In the genomic region with DNA sequence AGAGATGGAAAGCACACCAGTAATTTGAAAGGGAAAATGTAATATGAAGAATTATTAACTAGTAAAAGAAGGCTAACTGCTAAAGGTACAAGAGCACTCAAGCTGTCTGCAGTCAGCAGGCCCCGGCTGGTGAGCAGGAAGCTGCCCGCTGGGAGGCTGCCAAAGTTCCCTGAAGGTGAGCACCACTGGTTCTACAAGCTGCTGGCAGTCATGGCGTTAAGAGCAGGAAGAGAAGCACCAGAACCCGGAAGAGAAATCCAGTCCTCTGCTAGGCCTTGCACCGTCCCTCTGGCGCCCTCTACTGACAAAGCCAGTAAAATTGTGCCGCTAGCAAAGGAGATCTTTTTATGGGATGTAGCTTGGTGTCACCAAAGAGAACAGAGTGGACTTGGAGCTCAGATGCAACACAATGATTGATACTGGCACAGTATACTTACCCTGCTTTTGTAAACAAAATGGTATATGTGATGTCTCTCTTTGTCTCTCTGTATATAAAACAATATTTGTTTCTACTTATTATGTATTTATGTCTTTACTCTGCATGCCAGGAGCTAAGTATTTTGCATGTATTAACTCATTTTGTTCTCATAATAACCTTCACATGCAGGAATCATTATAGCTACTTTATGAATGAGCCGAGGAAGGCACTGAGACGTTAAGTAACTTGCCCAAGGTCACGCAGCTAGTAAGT, we compare ENCODE assay signal across 1 cellular context.
TF ChIP-seq lines count a peak whose summit lies in the region.

No MANE protein-coding gene starts in this region.

TF ChIP-seq in K562, 482 proteins besides CTCF, POLR2A, EP300 and RAD21 (continued from another document):
- TF ChIP-seq, protein P1, sequence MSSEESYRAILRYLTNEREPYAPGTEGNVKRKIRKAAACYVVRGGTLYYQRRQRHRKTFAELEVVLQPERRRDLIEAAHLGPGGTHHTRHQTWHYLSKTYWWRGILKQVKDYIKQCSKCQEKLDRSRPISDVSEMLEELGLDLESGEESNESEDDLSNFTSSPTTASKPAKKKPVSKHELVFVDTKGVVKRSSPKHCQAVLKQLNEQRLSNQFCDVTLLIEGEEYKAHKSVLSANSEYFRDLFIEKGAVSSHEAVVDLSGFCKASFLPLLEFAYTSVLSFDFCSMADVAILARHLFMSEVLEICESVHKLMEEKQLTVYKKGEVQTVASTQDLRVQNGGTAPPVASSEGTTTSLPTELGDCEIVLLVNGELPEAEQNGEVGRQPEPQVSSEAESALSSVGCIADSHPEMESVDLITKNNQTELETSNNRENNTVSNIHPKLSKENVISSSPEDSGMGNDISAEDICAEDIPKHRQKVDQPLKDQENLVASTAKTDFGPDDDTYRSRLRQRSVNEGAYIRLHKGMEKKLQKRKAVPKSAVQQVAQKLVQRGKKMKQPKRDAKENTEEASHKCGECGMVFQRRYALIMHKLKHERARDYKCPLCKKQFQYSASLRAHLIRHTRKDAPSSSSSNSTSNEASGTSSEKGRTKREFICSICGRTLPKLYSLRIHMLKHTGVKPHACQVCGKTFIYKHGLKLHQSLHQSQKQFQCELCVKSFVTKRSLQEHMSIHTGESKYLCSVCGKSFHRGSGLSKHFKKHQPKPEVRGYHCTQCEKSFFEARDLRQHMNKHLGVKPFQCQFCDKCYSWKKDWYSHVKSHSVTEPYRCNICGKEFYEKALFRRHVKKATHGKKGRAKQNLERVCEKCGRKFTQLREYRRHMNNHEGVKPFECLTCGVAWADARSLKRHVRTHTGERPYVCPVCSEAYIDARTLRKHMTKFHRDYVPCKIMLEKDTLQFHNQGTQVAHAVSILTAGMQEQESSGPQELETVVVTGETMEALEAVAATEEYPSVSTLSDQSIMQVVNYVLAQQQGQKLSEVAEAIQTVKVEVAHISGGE (CRISPR knock-in tag; IDR thresholded peaks at IDR 0.05), result peak in 1 of 3 experiments; percentile 52; a peak in 1 of 6 replicates
- TF ChIP-seq, protein P2, sequence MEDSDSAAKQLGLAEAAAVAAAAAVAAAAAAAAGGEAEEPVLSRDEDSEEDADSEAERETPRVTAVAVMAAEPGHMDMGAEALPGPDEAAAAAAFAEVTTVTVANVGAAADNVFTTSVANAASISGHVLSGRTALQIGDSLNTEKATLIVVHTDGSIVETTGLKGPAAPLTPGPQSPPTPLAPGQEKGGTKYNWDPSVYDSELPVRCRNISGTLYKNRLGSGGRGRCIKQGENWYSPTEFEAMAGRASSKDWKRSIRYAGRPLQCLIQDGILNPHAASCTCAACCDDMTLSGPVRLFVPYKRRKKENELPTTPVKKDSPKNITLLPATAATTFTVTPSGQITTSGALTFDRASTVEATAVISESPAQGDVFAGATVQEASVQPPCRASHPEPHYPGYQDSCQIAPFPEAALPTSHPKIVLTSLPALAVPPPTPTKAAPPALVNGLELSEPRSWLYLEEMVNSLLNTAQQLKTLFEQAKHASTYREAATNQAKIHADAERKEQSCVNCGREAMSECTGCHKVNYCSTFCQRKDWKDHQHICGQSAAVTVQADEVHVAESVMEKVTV (CRISPR knock-in tag; IDR thresholded peaks at IDR 0.05), result peak; percentile 50
- TF ChIP-seq RBM22 (IDR thresholded peaks at IDR 0.05; ENCODE audit: low read depth, low read length, poor library complexity, severe bottlenecking) (no peak), ELF4 (CRISPR knock-in tag; IDR thresholded peaks at IDR 0.05) (peak; percentile 88), LEF1 (IDR thresholded peaks at IDR 0.05) (no peak), ZNF384 (IDR thresholded peaks at IDR 0.05; ENCODE audit: low read depth, low read length) (no peak), COPS2 (conservative IDR thresholded peaks at IDR 0.05) (no peak), CXXC5 (CRISPR knock-in tag; IDR thresholded peaks at IDR 0.05) (peak; percentile 59), DMBX1 (CRISPR knock-in tag; IDR thresholded peaks at IDR 0.05; ENCODE audit: borderline replicate concordance) (peak; percentile 74; the same call in 1 of the 2 replicates), MYNN (IDR thresholded peaks at IDR 0.05) (0 out of 2 replicates have a peak, but pooled peaks have one; percentile 42), MYNN (CRISPR knock-in tag; IDR thresholded peaks at IDR 0.05) (no peak)
TF ChIP-seq in K562: peak in this region for 64.
